In genomic region chr16:89330177-89330856, GRCh38 we compare ENCODE assay signal across 1 cellular context.
TF ChIP-seq lines count a peak whose summit lies in the region.

No MANE protein-coding gene starts in this region.

TF ChIP-seq in HepG2, 621 proteins besides CTCF, POLR2A, EP300 and RAD21 (continued from another document and continues in another):
- TF ChIP-seq ZBTB26 (CRISPR knock-in tag; IDR thresholded peaks at IDR 0.05; ENCODE audit: borderline replicate concordance) (no peak), JUN (CRISPR knock-in tag; IDR thresholded peaks at IDR 0.05) (no peak; the same call in 1 of the 2 replicates), ZSCAN21 (CRISPR knock-in tag; IDR thresholded peaks at IDR 0.05; ENCODE audit: borderline replicate concordance) (no peak), ZMYM2 (CRISPR knock-in tag; IDR thresholded peaks at IDR 0.05) (no peak), KLF12 (CRISPR knock-in tag; IDR thresholded peaks at IDR 0.05; ENCODE audit: borderline replicate concordance) (no peak), ZNF235 (CRISPR knock-in tag; IDR thresholded peaks at IDR 0.05; ENCODE audit: borderline replicate concordance) (no peak), SMYD3 (CRISPR knock-in tag; IDR thresholded peaks at IDR 0.05) (0 out of 2 replicates have a peak, but pooled peaks have one; percentile 20), ATAD3A (CRISPR knock-in tag; IDR thresholded peaks at IDR 0.05) (no peak), ZBTB38 (CRISPR knock-in tag; IDR thresholded peaks at IDR 0.05) (peak; percentile 100), SRY (CRISPR knock-in tag; IDR thresholded peaks at IDR 0.05) (no peak), ZNF678 (CRISPR knock-in tag; IDR thresholded peaks at IDR 0.05) (no peak), ZNF569 (CRISPR knock-in tag; IDR thresholded peaks at IDR 0.05; ENCODE audit: borderline replicate concordance) (no peak), TMF1 (CRISPR knock-in tag; IDR thresholded peaks at IDR 0.05; ENCODE audit: low read depth) (no peak), CEBPG (CRISPR knock-in tag; IDR thresholded peaks at IDR 0.05) (no peak), HHEX (CRISPR knock-in tag; IDR thresholded peaks at IDR 0.05) (no peak), ZBED4 (CRISPR knock-in tag; IDR thresholded peaks at IDR 0.05; ENCODE audit: borderline replicate concordance) (no peak), XRCC5 (optimal IDR thresholded peaks at IDR 0.05; ENCODE audit: low read length) (peak; percentile 64), ZNF768 (CRISPR knock-in tag; IDR thresholded peaks at IDR 0.05) (peak; percentile 17; the same call in 1 of the 2 replicates), ZXDC (CRISPR knock-in tag; IDR thresholded peaks at IDR 0.05) (no peak), MED13 (CRISPR knock-in tag; IDR thresholded peaks at IDR 0.05) (no peak), HMGXB4 (CRISPR knock-in tag; IDR thresholded peaks at IDR 0.05; ENCODE audit: borderline replicate concordance in 1 of 2, low read depth in 1 of 2) (peak in 1 of 2 experiments; percentile 63; a peak in 1 of 4 replicates), ZBTB42 (CRISPR knock-in tag; IDR thresholded peaks at IDR 0.05) (no peak), ZNF460 (CRISPR knock-in tag; IDR thresholded peaks at IDR 0.05; ENCODE audit: borderline replicate concordance) (no peak), ZNF562 (CRISPR knock-in tag; IDR thresholded peaks at IDR 0.05; ENCODE audit: borderline replicate concordance) (no peak), MAF1 (CRISPR knock-in tag; IDR thresholded peaks at IDR 0.05; ENCODE audit: borderline replicate concordance) (no peak), MIER2 (CRISPR knock-in tag; IDR thresholded peaks at IDR 0.05) (0 out of 2 replicates have a peak, but pooled peaks have one; percentile 40), ZNF75D (CRISPR knock-in tag; IDR thresholded peaks at IDR 0.05; ENCODE audit: borderline replicate concordance) (no peak), CBX2 (IDR thresholded peaks at IDR 0.05; ENCODE audit: low read depth, low read length) (no peak), CBX2 (CRISPR knock-in tag; IDR thresholded peaks at IDR 0.05; ENCODE audit: low read depth) (no peak), ZIK1 (CRISPR knock-in tag; IDR thresholded peaks at IDR 0.05; ENCODE audit: borderline replicate concordance, low read depth) (no peak), ZNF230 (CRISPR knock-in tag; IDR thresholded peaks at IDR 0.05) (no peak), ETV5 (CRISPR knock-in tag; IDR thresholded peaks at IDR 0.05; ENCODE audit: borderline replicate concordance) (peak; percentile 99), HCFC1 (IDR thresholded peaks at IDR 0.05; ENCODE audit: low read depth, low read length) (no peak)
- TF ChIP-seq, protein P1, sequence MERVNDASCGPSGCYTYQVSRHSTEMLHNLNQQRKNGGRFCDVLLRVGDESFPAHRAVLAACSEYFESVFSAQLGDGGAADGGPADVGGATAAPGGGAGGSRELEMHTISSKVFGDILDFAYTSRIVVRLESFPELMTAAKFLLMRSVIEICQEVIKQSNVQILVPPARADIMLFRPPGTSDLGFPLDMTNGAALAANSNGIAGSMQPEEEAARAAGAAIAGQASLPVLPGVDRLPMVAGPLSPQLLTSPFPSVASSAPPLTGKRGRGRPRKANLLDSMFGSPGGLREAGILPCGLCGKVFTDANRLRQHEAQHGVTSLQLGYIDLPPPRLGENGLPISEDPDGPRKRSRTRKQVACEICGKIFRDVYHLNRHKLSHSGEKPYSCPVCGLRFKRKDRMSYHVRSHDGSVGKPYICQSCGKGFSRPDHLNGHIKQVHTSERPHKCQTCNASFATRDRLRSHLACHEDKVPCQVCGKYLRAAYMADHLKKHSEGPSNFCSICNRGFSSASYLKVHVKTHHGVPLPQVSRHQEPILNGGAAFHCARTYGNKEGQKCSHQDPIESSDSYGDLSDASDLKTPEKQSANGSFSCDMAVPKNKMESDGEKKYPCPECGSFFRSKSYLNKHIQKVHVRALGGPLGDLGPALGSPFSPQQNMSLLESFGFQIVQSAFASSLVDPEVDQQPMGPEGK (CRISPR knock-in tag; IDR thresholded peaks at IDR 0.05), result peak; percentile 79
- TF ChIP-seq, protein P2, sequence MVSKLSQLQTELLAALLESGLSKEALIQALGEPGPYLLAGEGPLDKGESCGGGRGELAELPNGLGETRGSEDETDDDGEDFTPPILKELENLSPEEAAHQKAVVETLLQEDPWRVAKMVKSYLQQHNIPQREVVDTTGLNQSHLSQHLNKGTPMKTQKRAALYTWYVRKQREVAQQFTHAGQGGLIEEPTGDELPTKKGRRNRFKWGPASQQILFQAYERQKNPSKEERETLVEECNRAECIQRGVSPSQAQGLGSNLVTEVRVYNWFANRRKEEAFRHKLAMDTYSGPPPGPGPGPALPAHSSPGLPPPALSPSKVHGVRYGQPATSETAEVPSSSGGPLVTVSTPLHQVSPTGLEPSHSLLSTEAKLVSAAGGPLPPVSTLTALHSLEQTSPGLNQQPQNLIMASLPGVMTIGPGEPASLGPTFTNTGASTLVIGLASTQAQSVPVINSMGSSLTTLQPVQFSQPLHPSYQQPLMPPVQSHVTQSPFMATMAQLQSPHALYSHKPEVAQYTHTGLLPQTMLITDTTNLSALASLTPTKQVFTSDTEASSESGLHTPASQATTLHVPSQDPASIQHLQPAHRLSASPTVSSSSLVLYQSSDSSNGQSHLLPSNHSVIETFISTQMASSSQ (IDR thresholded peaks at IDR 0.05; ENCODE audit: low read depth), result no peak; the same call in 1 of the 2 replicates
- TF ChIP-seq, protein P2 (CRISPR knock-in tag; IDR thresholded peaks at IDR 0.05; ENCODE audit: borderline replicate concordance), result no peak
- TF ChIP-seq, protein P3, sequence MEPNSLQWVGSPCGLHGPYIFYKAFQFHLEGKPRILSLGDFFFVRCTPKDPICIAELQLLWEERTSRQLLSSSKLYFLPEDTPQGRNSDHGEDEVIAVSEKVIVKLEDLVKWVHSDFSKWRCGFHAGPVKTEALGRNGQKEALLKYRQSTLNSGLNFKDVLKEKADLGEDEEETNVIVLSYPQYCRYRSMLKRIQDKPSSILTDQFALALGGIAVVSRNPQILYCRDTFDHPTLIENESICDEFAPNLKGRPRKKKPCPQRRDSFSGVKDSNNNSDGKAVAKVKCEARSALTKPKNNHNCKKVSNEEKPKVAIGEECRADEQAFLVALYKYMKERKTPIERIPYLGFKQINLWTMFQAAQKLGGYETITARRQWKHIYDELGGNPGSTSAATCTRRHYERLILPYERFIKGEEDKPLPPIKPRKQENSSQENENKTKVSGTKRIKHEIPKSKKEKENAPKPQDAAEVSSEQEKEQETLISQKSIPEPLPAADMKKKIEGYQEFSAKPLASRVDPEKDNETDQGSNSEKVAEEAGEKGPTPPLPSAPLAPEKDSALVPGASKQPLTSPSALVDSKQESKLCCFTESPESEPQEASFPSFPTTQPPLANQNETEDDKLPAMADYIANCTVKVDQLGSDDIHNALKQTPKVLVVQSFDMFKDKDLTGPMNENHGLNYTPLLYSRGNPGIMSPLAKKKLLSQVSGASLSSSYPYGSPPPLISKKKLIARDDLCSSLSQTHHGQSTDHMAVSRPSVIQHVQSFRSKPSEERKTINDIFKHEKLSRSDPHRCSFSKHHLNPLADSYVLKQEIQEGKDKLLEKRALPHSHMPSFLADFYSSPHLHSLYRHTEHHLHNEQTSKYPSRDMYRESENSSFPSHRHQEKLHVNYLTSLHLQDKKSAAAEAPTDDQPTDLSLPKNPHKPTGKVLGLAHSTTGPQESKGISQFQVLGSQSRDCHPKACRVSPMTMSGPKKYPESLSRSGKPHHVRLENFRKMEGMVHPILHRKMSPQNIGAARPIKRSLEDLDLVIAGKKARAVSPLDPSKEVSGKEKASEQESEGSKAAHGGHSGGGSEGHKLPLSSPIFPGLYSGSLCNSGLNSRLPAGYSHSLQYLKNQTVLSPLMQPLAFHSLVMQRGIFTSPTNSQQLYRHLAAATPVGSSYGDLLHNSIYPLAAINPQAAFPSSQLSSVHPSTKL (CRISPR knock-in tag; IDR thresholded peaks at IDR 0.05), result peak; percentile 94
- TF ChIP-seq, protein P4, sequence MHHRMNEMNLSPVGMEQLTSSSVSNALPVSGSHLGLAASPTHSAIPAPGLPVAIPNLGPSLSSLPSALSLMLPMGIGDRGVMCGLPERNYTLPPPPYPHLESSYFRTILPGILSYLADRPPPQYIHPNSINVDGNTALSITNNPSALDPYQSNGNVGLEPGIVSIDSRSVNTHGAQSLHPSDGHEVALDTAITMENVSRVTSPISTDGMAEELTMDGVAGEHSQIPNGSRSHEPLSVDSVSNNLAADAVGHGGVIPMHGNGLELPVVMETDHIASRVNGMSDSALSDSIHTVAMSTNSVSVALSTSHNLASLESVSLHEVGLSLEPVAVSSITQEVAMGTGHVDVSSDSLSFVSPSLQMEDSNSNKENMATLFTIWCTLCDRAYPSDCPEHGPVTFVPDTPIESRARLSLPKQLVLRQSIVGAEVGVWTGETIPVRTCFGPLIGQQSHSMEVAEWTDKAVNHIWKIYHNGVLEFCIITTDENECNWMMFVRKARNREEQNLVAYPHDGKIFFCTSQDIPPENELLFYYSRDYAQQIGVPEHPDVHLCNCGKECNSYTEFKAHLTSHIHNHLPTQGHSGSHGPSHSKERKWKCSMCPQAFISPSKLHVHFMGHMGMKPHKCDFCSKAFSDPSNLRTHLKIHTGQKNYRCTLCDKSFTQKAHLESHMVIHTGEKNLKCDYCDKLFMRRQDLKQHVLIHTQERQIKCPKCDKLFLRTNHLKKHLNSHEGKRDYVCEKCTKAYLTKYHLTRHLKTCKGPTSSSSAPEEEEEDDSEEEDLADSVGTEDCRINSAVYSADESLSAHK (CRISPR knock-in tag; IDR thresholded peaks at IDR 0.05; ENCODE audit: borderline replicate concordance), result no peak
